Comparison of ENCODE assay signal across 20 cellular contexts in the genomic region with DNA sequence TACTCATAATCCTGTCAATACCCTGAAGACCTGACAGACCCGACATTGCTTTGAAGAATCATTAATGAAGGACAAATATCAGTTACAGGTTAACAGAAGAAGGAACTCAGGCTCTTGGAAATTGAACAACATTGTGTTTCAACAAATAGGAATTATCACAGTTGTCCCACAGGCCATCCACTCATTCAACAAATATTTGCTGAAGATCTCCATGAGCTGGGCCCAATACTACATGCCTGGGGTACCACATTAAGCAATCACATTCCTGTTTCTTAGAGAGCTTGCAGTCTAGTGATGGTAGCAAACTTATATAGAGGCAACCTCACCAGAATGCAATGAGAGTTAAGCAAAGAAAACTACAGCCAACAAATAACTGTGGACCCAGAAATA.
DNase-seq lines count a peak whose midpoint lies in the region; ATAC-seq and TF ChIP-seq lines count a peak whose summit lies in the region.
"Had no signal": no experiment of that assay in that cellular context is flagged by ENCODE, and none has a peak within 500 bp of the region (broad histone marks: within the 10 kb centered on the region; RNA-seq: fewer than 3 reads in every experiment).

No MANE protein-coding gene starts in this region.

- H3K27me3 ChIP-seq in suprapubic skin (no peaks in the 10 kb centered on the region), gastrocnemius medialis (no peaks in the 10 kb centered on the region), thyroid gland (no peaks in the 10 kb centered on the region)
- H3K27me3 ChIP-seq: spleen, testis had no signal

- H3K9me3 ChIP-seq in suprapubic skin: no peaks in the 10 kb centered on the region
- no peaks in the 10 kb centered on the region for H3K9me3 ChIP-seq in gastrocnemius medialis
- H3K9me3 ChIP-seq in thyroid gland: no peaks in the 10 kb centered on the region
- H3K9me3 ChIP-seq: psoas muscle, spleen, testis had no signal

- H3K4me1 ChIP-seq in suprapubic skin (peaks cover 31% of the 10 kb centered on the region), gastrocnemius medialis (no peaks in the 10 kb centered on the region), thyroid gland (no peaks in the 10 kb centered on the region)
- H3K4me1 ChIP-seq: psoas muscle, spleen, testis had no signal

- ATAC-seq in gastrocnemius medialis: no peak
- ATAC-seq: GM23338, psoas muscle had no signal

- no peak for TF ChIP-seq CTCF in foreskin fibroblast (IDR thresholded peaks at IDR 0.05; ENCODE audit: low read depth, low read length)
- no peak for TF ChIP-seq CTCF in suprapubic skin (IDR thresholded peaks at IDR 0.05)
- no peak for TF ChIP-seq CTCF in gastrocnemius medialis (IDR thresholded peaks at IDR 0.05 in 4 of 5, conservative IDR thresholded peaks at IDR 0.05 in 1 of 5)
- no peak for TF ChIP-seq CTCF in thyroid gland (IDR thresholded peaks at IDR 0.05)

- no peak for TF ChIP-seq POLR2A in suprapubic skin (IDR thresholded peaks at IDR 0.05)
- no peak for TF ChIP-seq POLR2A in gastrocnemius medialis (IDR thresholded peaks at IDR 0.05)
- no peak for TF ChIP-seq POLR2A in thyroid gland (IDR thresholded peaks at IDR 0.05)

- intact Hi-C loops in gastrocnemius medialis (cut with DNase I; ENCODE audit: low total_unique reads) (no loop called here), thyroid gland (cut with DNase I) (no loop called here)

- TF ChIP-seq EP300 in suprapubic skin (IDR thresholded peaks at IDR 0.05): no peak

- peak; percentile 7 for DNase-seq in DMS53 (lab: John Stamatoyannopoulos, UW)
- DNase-seq in DMS53 treated with DMSO at 0.1 percent for 48 hours (lab: John Stamatoyannopoulos, UW; ENCODE audit: unreplicated experiment): no peak
- peak; percentile 42 for DNase-seq in astrocyte of the hippocampus (ENCODE audit: low read depth, low spot score)
- DNase-seq in foreskin fibroblast: peak; percentile 28 to 70
- no peak for DNase-seq in suprapubic skin (ENCODE audit: low spot score in 2 of 2)
- no peak for DNase-seq in gastrocnemius medialis
- no peak for DNase-seq in thyroid gland
- DNase-seq in SKM-1 treated with dmso at 0.1 percent for 144 hours (lab: John Stamatoyannopoulos, UW; ENCODE audit: unreplicated experiment): no peak
- DNase-seq: activated naive CD4-positive, alpha-beta T cell treated with anti-CD3 and anti-CD28 coated beads for 36 hours; DMS79; hippocampal formation; kidney; NCI-H187 treated with DMSO at 0.1 percent for 48 hours; NCI-H446 treated with DMSO at 0.1 percent for 48 hours; psoas muscle; spleen; SW 1271; testis had no signal

- no peaks in the 10 kb centered on the region for H3K36me3 ChIP-seq in suprapubic skin
- no peaks in the 10 kb centered on the region for H3K36me3 ChIP-seq in gastrocnemius medialis
- no peaks in the 10 kb centered on the region for H3K36me3 ChIP-seq in thyroid gland
- H3K36me3 ChIP-seq: spleen had no signal

- in situ Hi-C loops in gastrocnemius medialis (cut with MboI; ENCODE audit: low sequenced_read_pairs in 4 of 4): no loop called here

- 47% methylated on average over 1 of the region's 1 CpG for WGBS in suprapubic skin
- WGBS in thyroid gland, 2 donors: 91 to 96% methylated on average over 1 of the region's 1 CpG

- H3K27ac ChIP-seq in suprapubic skin (peak overlapping the region; percentile 38), gastrocnemius medialis (no peak overlapping the region), thyroid gland (no peak overlapping the region)
- H3K27ac ChIP-seq: 22Rv1, psoas muscle, spleen, testis had no signal

- H3K4me3 ChIP-seq in foreskin fibroblast (ENCODE audit: low read depth in 1 of 2, low read length in 2 of 2): no peak overlapping the region
- no peak overlapping the region for H3K4me3 ChIP-seq in suprapubic skin
- H3K4me3 ChIP-seq in gastrocnemius medialis: no peak overlapping the region
- no peak overlapping the region for H3K4me3 ChIP-seq in thyroid gland (replicated peaks in 1 of 3)
- H3K4me3 ChIP-seq: GM23338, psoas muscle, spleen, testis had no signal

Comparison
In these comparisons a context has a peak if more than half of its experiments do, and no peak if none do; other contexts are left out.
1. DNase-seq: peak in DMS53 (single experiment), astrocyte of the hippocampus (single experiment) and foreskin fibroblast (2 of 2); none in DMS53 treated with DMSO at 0.1 percent for 48 hours (single experiment), suprapubic skin (0 of 2), gastrocnemius medialis (0 of 2), thyroid gland (0 of 2) and SKM-1 treated with dmso at 0.1 percent for 144 hours (single experiment).